ENCODE assay signal across 2 cellular contexts in genomic region chr9:135500071-135500524, GRCh38.
TF ChIP-seq lines count a peak whose summit lies in the region.

No MANE protein-coding gene starts in this region.

TF ChIP-seq in Ishikawa, 13 proteins besides CTCF, POLR2A, EP300 and RAD21:
- TF ChIP-seq ZBTB7A (IDR thresholded peaks at IDR 0.05; ENCODE audit: low read depth) (peak; percentile 8; the same call in 1 of the 2 replicates), REST (IDR thresholded peaks at IDR 0.05; ENCODE audit: low read depth) (peak; percentile 39; the same call in 1 of the 2 replicates), FOXM1 (IDR thresholded peaks at IDR 0.05; ENCODE audit: borderline replicate concordance, low read depth) (no peak; the same call in 1 of the 2 replicates)

TF ChIP-seq in HepG2, 621 proteins besides CTCF, POLR2A, EP300 and RAD21 (continues in another document):
- TF ChIP-seq FOXC1 (CRISPR knock-in tag; IDR thresholded peaks at IDR 0.05; ENCODE audit: borderline replicate concordance): 0 out of 2 replicates have a peak, but pooled peaks have one; percentile 21
- TF ChIP-seq TRIM24 (CRISPR knock-in tag; IDR thresholded peaks at IDR 0.05): no peak
- TF ChIP-seq, protein P1, sequence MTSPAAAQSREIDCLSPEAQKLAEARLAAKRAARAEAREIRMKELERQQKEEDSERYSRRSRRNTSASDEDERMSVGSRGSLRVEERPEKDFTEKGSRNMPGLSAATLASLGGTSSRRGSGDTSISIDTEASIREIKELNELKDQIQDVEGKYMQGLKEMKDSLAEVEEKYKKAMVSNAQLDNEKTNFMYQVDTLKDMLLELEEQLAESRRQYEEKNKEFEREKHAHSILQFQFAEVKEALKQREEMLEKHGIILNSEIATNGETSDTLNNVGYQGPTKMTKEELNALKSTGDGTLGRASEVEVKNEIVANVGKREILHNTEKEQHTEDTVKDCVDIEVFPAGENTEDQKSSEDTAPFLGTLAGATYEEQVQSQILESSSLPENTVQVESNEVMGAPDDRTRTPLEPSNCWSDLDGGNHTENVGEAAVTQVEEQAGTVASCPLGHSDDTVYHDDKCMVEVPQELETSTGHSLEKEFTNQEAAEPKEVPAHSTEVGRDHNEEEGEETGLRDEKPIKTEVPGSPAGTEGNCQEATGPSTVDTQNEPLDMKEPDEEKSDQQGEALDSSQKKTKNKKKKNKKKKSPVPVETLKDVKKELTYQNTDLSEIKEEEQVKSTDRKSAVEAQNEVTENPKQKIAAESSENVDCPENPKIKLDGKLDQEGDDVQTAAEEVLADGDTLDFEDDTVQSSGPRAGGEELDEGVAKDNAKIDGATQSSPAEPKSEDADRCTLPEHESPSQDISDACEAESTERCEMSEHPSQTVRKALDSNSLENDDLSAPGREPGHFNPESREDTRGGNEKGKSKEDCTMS (CRISPR knock-in tag; conservative IDR thresholded peaks at IDR 0.05): no peak
- TF ChIP-seq PCBP1 (IDR thresholded peaks at IDR 0.05; ENCODE audit: borderline replicate concordance, low read depth, low read length): 0 out of 2 replicates have a peak, but pooled peaks have one; percentile 14
- TF ChIP-seq ZNF556 (CRISPR knock-in tag; IDR thresholded peaks at IDR 0.05; ENCODE audit: borderline replicate concordance): no peak
- peak; percentile 31; the same call in 1 of the 2 replicates for TF ChIP-seq ZNF746 (CRISPR knock-in tag; IDR thresholded peaks at IDR 0.05)
- 0 out of 2 replicates have a peak, but pooled peaks have one; percentile 9 for TF ChIP-seq ONECUT2 (CRISPR knock-in tag; IDR thresholded peaks at IDR 0.05)
- TF ChIP-seq E2F1 (CRISPR knock-in tag; IDR thresholded peaks at IDR 0.05): peak; percentile 38; the same call in 1 of the 2 replicates
- TF ChIP-seq ZXDC (CRISPR knock-in tag; IDR thresholded peaks at IDR 0.05): no peak
- TF ChIP-seq ZFP36L1 (CRISPR knock-in tag; IDR thresholded peaks at IDR 0.05): 0 out of 2 replicates have a peak, but pooled peaks have one; percentile 8
- TF ChIP-seq GATA4 (IDR thresholded peaks at IDR 0.05; ENCODE audit: borderline replicate concordance, low read depth): no peak
- no peak; the same call in 1 of the 2 replicates for TF ChIP-seq PRDM10 (CRISPR knock-in tag; IDR thresholded peaks at IDR 0.05; ENCODE audit: low read depth)
- 0 out of 2 replicates have a peak, but pooled peaks have one; percentile 1 for TF ChIP-seq ZNF569 (CRISPR knock-in tag; IDR thresholded peaks at IDR 0.05; ENCODE audit: borderline replicate concordance)
- TF ChIP-seq, protein P2, sequence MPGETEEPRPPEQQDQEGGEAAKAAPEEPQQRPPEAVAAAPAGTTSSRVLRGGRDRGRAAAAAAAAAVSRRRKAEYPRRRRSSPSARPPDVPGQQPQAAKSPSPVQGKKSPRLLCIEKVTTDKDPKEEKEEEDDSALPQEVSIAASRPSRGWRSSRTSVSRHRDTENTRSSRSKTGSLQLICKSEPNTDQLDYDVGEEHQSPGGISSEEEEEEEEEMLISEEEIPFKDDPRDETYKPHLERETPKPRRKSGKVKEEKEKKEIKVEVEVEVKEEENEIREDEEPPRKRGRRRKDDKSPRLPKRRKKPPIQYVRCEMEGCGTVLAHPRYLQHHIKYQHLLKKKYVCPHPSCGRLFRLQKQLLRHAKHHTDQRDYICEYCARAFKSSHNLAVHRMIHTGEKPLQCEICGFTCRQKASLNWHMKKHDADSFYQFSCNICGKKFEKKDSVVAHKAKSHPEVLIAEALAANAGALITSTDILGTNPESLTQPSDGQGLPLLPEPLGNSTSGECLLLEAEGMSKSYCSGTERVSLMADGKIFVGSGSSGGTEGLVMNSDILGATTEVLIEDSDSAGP (CRISPR knock-in tag; IDR thresholded peaks at IDR 0.05; ENCODE audit: borderline replicate concordance): peak; percentile 99; the same call in 1 of the 2 replicates
- TF ChIP-seq USF2 (IDR thresholded peaks at IDR 0.05; ENCODE audit: low read depth, low read length): no peak
- TF ChIP-seq USF2 (CRISPR knock-in tag; IDR thresholded peaks at IDR 0.05; ENCODE audit: borderline replicate concordance): peak; percentile 88; the same call in 1 of the 2 replicates
- 0 out of 2 replicates have a peak, but pooled peaks have one; percentile 21 for TF ChIP-seq ZNF296 (CRISPR knock-in tag; conservative IDR thresholded peaks at IDR 0.05)
- TF ChIP-seq SMAD3 (CRISPR knock-in tag; IDR thresholded peaks at IDR 0.05): no peak
- no peak for TF ChIP-seq ETV5 (CRISPR knock-in tag; IDR thresholded peaks at IDR 0.05; ENCODE audit: borderline replicate concordance)
- TF ChIP-seq SUZ12 (IDR thresholded peaks at IDR 0.05; ENCODE audit: low read depth, low read length): 0 out of 2 replicates have a peak, but pooled peaks have one; percentile 4
- TF ChIP-seq NR2F1 (CRISPR knock-in tag; IDR thresholded peaks at IDR 0.05): 0 out of 4 replicates have a peak, but pooled peaks of 1 of the 2 experiments have one; percentile 36
- no peak for TF ChIP-seq ZNF639 (CRISPR knock-in tag; conservative IDR thresholded peaks at IDR 0.05)
- TF ChIP-seq AGO1 (IDR thresholded peaks at IDR 0.05; ENCODE audit: low read depth, low read length, poor library complexity, severe bottlenecking): peak; percentile 72
- TF ChIP-seq ZNF441 (CRISPR knock-in tag; IDR thresholded peaks at IDR 0.05; ENCODE audit: borderline replicate concordance): peak; percentile 41; the same call in 1 of the 2 replicates
- no peak for TF ChIP-seq ZNF460 (CRISPR knock-in tag; IDR thresholded peaks at IDR 0.05; ENCODE audit: borderline replicate concordance)
- no peak for TF ChIP-seq ZNF816 (CRISPR knock-in tag; IDR thresholded peaks at IDR 0.05; ENCODE audit: borderline replicate concordance)
- TF ChIP-seq BATF2 (CRISPR knock-in tag; IDR thresholded peaks at IDR 0.05): no peak
- TF ChIP-seq ETV6 (CRISPR knock-in tag; conservative IDR thresholded peaks at IDR 0.05): no peak
- TF ChIP-seq ZNF703 (CRISPR knock-in tag; IDR thresholded peaks at IDR 0.05; ENCODE audit: borderline replicate concordance): peak; percentile 92; the same call in 1 of the 2 replicates
- TF ChIP-seq FOXM1 (CRISPR knock-in tag; IDR thresholded peaks at IDR 0.05): 0 out of 2 replicates have a peak, but pooled peaks have one; percentile 6
- 0 out of 2 replicates have a peak, but pooled peaks have one; percentile 19 for TF ChIP-seq NKX3-1 (CRISPR knock-in tag; IDR thresholded peaks at IDR 0.05)
- TF ChIP-seq ZNF724P (CRISPR knock-in tag; IDR thresholded peaks at IDR 0.05; ENCODE audit: borderline replicate concordance): 0 out of 2 replicates have a peak, but pooled peaks have one; percentile 26
- TF ChIP-seq, protein P3, sequence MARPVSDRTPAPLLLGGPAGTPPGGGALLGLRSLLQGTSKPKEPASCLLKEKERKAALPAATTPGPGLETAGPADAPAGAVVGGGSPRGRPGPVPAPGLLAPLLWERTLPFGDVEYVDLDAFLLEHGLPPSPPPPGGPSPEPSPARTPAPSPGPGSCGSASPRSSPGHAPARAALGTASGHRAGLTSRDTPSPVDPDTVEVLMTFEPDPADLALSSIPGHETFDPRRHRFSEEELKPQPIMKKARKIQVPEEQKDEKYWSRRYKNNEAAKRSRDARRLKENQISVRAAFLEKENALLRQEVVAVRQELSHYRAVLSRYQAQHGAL (CRISPR knock-in tag; IDR thresholded peaks at IDR 0.05; ENCODE audit: not compliant biosample characterization): peak; percentile 49
- TF ChIP-seq ZNF3 (CRISPR knock-in tag; IDR thresholded peaks at IDR 0.05): no peak
- 0 out of 2 replicates have a peak, but pooled peaks have one; percentile 2 for TF ChIP-seq HNRNPL (IDR thresholded peaks at IDR 0.05; ENCODE audit: low read depth, low read length)
- TF ChIP-seq ASH2L (IDR thresholded peaks at IDR 0.05; ENCODE audit: insufficient read length, low read depth, low read length): peak; percentile 33
- no peak for TF ChIP-seq RXRA (CRISPR knock-in tag; IDR thresholded peaks at IDR 0.05)
